In genomic region chr7:33128631-33128989, GRCh38 we compare ENCODE assay signal across 8 cellular contexts. TPM values are rescaled to one million over a fixed set of nuclear protein-coding genes. Genes with fewer than 3 reads are reported as not detected.
DNase-seq lines count a peak whose midpoint lies in the region; ATAC-seq and TF ChIP-seq lines count a peak whose summit lies in the region.

No MANE protein-coding gene starts in this region.

- H3K36me3 ChIP-seq in heart right ventricle (no peaks in the 10 kb centered on the region), mammary epithelial cell (ENCODE audit: insufficient read depth, low read length) (no peaks in the 10 kb centered on the region), mesodermal cell (ENCODE audit: control insufficient read depth, insufficient read depth, low read length) (no peaks in the 10 kb centered on the region), uterus (no peaks in the 10 kb centered on the region)

- dilution Hi-C loops in mammary epithelial cell (cut with HindIII; ENCODE audit: low sequenced_read_pairs): no loop called here

- 0 to 1% methylated on average over 3 of the region's 3 CpGs for WGBS in heart right ventricle, 2 donors
- WGBS in mammary epithelial cell (ENCODE audit: low coverage, missing lambda C conversion rate): 5% methylated on average over 3 of the region's 3 CpGs
- WGBS in mesodermal cell (ENCODE audit: insufficient coverage in 2 of 2), 2 experiments: 0% methylated on average over 2 of the region's 3 CpGs

- H3K27me3 ChIP-seq in heart right ventricle (no peaks in the 10 kb centered on the region), mammary epithelial cell (ENCODE audit: insufficient read depth, low read length) (no peaks in the 10 kb centered on the region), uterus (no peaks in the 10 kb centered on the region)

- peak overlapping the region; percentile 60 for H3K9ac ChIP-seq in mammary epithelial cell (ENCODE audit: insufficient read depth, low read length)

- peak overlapping the region; percentile 99 for H2AFZ ChIP-seq in mammary epithelial cell (ENCODE audit: low read depth, low read length)

- peak overlapping the region; percentile 46 to 89 (median 78) for H3K27ac ChIP-seq in heart right ventricle
- peak overlapping the region; percentile 40 for H3K27ac ChIP-seq in mammary epithelial cell (ENCODE audit: insufficient read depth, low read depth, low read length)
- H3K27ac ChIP-seq in mesodermal cell (ENCODE audit: low read depth, low read length, severe bottlenecking): peak overlapping the region; percentile 43
- peak overlapping the region; percentile 89 for H3K27ac ChIP-seq in uterus

- peak overlapping the region; percentile 82 for H3K4me2 ChIP-seq in mammary epithelial cell (ENCODE audit: insufficient read depth, low read depth, low read length)

- in situ Hi-C loops in mammary epithelial cell (cut with MboI; ENCODE audit: low sequenced_read_pairs in 2 of 2): no loop called here

- H4K20me1 ChIP-seq in mammary epithelial cell (ENCODE audit: insufficient read depth, low read length): no peaks in the 10 kb centered on the region

- DNase-seq in heart right ventricle: no peak
- no peak for DNase-seq in left cardiac atrium
- DNase-seq in mammary epithelial cell: no peak
- DNase-seq in uterus: no peak
- DNase-seq in amniotic stem cell (lab: John Stamatoyannopoulos, UW): no peak

- BruUV-seq in mammary epithelial cell (replicated peaks; lab: Mats Ljungman, UMichigan): no TSS peak

- TF ChIP-seq POLR2A in uterus (IDR thresholded peaks at IDR 0.05): no peak

- peaks cover 0 to 25% (median 15%) of the 10 kb centered on the region in 9 donors for H3K4me1 ChIP-seq in heart right ventricle
- peaks cover 5% of the 10 kb centered on the region for H3K4me1 ChIP-seq in mammary epithelial cell (ENCODE audit: insufficient read depth, low read length)
- peaks cover 4% of the 10 kb centered on the region for H3K4me1 ChIP-seq in mesodermal cell (ENCODE audit: control insufficient read depth, insufficient read depth, low read length, poor library complexity, severe bottlenecking)
- no peaks in the 10 kb centered on the region for H3K4me1 ChIP-seq in uterus

- CTCF ChIA-PET in mammary epithelial cell (lab: Charles Lee; ENCODE audit: low non-redundant PET): interaction anchor here (0.6 kb wide), 1 partner anchor 237 kb away, joined by 4 read pairs; the partner anchor contains the start of gene KBTBD2

- no peak for TF ChIP-seq CTCF in heart right ventricle (IDR thresholded peaks at IDR 0.05)
- no peak for TF ChIP-seq CTCF in mammary epithelial cell (conservative IDR thresholded peaks at IDR 0.05 in 1 of 2, IDR thresholded peaks at IDR 0.05 in 1 of 2; ENCODE audit: extremely low read depth in 1 of 2, insufficient read depth in 1 of 2, low read depth in 1 of 2, low read length in 2 of 2)
- no peak for TF ChIP-seq CTCF in uterus (IDR thresholded peaks at IDR 0.05)

- intact Hi-C loops in heart right ventricle (cut with DNase I) (no loop called here), left cardiac atrium (cut with DNase I) (no loop called here), mammary epithelial cell (cut with micrococcal nuclease) (no loop called here), uterus (cut with DNase I; ENCODE audit: low total_unique reads) (no loop called here)

- H3K9me3 ChIP-seq in heart right ventricle (no peaks in the 10 kb centered on the region), mammary epithelial cell (replicated peaks; ENCODE audit: insufficient read depth, low read length) (no peaks in the 10 kb centered on the region), mesodermal cell (ENCODE audit: control insufficient read depth, low read length) (no peaks in the 10 kb centered on the region), uterus (no peaks in the 10 kb centered on the region)

- peaks cover 3% of the 10 kb centered on the region for H3K79me2 ChIP-seq in mammary epithelial cell (ENCODE audit: insufficient read depth, low read length)

- H3K4me3 ChIP-seq in heart right ventricle (peak overlapping the region; percentile 56 to 81 (median 69)), mammary epithelial cell (replicated peaks in 1 of 3; ENCODE audit: insufficient read depth in 1 of 3, low read depth in 2 of 3, low read length in 3 of 3) (peak overlapping the region; percentile 56 to 84 (median 80)), mesodermal cell (ENCODE audit: extremely low read depth, insufficient read depth, low read length, poor library complexity, severe bottlenecking) (peak overlapping the region; percentile 78), uterus (peak overlapping the region; percentile 77 to 92)

- ATAC-seq in heart right ventricle (no peak), left cardiac atrium (no peak), HG02571 (IDR thresholded peaks at IDR 0.05; ENCODE audit: unreplicated experiment) (no peak), HG02981 (IDR thresholded peaks at IDR 0.05; ENCODE audit: unreplicated experiment) (no peak)

RNA-seq across cellular contexts. Expression of gene BBS9, which starts 0.8 kb away (rescaled TPM):
- 10 to 100 TPM in 6 of 10 donors, 1 to 10 TPM in 4; 7.7 to 44.0 (median 10.5) TPM for total RNA-seq in heart right ventricle
- 1 to 10 TPM; 4.1 to 5.5 TPM for polyA plus RNA-seq in heart right ventricle
- total RNA-seq in left cardiac atrium: 10 to 100 TPM in 1 of 2 donors, 1 to 10 TPM in 1; 9.6 to 14.1 TPM
- 10 to 100 TPM; 11.3 to 17.3 TPM for total RNA-seq in mammary epithelial cell
- polyA plus RNA-seq in mammary epithelial cell: 4.8 TPM
- polyA minus RNA-seq in mammary epithelial cell: 3.9 TPM
- polyA plus RNA-seq in mesodermal cell (2013, experiment 1 of 2): 14.8 TPM
- 15.1 TPM for polyA plus RNA-seq in mesodermal cell (2013, experiment 2 of 2)
- total RNA-seq in uterus: 10 to 100 TPM; 24.1 to 77.4 (median 39.4) TPM

RNA-seq across cellular contexts. Expression of gene RP9, which starts 19.4 kb away (rescaled TPM):
- total RNA-seq in heart right ventricle: 10 to 100 TPM; 12.9 to 21.5 (median 18.8) TPM
- polyA plus RNA-seq in heart right ventricle: 10 to 100 TPM; 20.8 to 43.4 TPM
- 10 to 100 TPM; 15.2 to 16.6 TPM for total RNA-seq in left cardiac atrium
- 10 to 100 TPM in 1 of 2 donors, 1 to 10 TPM in 1; 7.2 to 17.1 TPM for total RNA-seq in mammary epithelial cell
- polyA plus RNA-seq in mammary epithelial cell: 17.6 TPM
- polyA minus RNA-seq in mammary epithelial cell: 6.9 TPM
- 23.6 TPM for polyA plus RNA-seq in mesodermal cell (2013, experiment 1 of 2)
- polyA plus RNA-seq in mesodermal cell (2013, experiment 2 of 2): 26.9 TPM
- total RNA-seq in uterus: 10 to 100 TPM in 2 of 4 donors, 1 to 10 TPM in 2; 1.2 to 55.8 (median 13.7) TPM
